Comparison of ENCODE assay signal across 20 cellular contexts in the genomic region with DNA sequence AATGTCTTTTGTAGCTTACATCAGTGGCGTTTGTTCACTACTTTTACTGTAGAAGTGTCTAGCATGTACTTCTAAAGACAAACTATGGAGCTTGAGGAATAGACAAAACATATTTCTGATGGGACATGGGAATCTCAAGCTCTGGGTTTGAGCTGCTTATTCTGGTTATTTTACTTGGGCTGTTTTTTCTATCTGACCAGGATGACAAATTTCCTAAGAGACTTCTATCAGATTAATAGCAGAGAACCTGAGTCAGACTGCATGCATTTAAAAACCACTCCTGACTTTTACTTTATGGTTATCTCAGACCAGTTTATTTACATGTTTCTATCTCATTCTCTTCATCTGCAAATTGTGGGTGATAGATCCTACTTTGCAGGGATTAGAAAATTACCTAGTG.
DNase-seq lines count a peak whose midpoint lies in the region; ATAC-seq and TF ChIP-seq lines count a peak whose summit lies in the region.
"Had no signal": no experiment of that assay in that cellular context is flagged by ENCODE, and none has a peak within 500 bp of the region (broad histone marks: within the 10 kb centered on the region; RNA-seq: fewer than 3 reads in every experiment).

No MANE protein-coding gene starts in this region.

- H3K4ac ChIP-seq in neuronal stem cell (ENCODE audit: low read length), result no peak overlapping the region

- H3K36me3 ChIP-seq in neuronal stem cell (replicated peaks in 1 of 2; ENCODE audit: control insufficient read depth in 2 of 2, insufficient read depth in 2 of 2, low read length in 2 of 2), result no peaks in the 10 kb centered on the region
- H3K36me3 ChIP-seq: left lung, prostate gland had no signal

- no peaks in the 10 kb centered on the region for H3K4me1 ChIP-seq in neuronal stem cell (ENCODE audit: control insufficient read depth in 2 of 2, insufficient read depth in 1 of 2, low read depth in 1 of 2, low read length in 2 of 2)
- H3K4me1 ChIP-seq: body of pancreas, left lung, prostate gland had no signal

- no peak overlapping the region for H3K9ac ChIP-seq in neuronal stem cell (ENCODE audit: low read depth, low read length, poor library complexity)

- H3K4me1 Mint-ChIP-seq in CD14-positive monocyte, result no peaks in the 10 kb centered on the region
- H3K4me1 Mint-ChIP-seq: T-cell had no signal

- no peak overlapping the region for H3K27ac Mint-ChIP-seq in CD14-positive monocyte
- H3K27ac Mint-ChIP-seq: T-cell had no signal

- H3K14ac ChIP-seq in neuronal stem cell (ENCODE audit: low read length), result no peak overlapping the region

- H3K27me3 ChIP-seq in neuronal stem cell (ENCODE audit: control insufficient read depth in 3 of 3, insufficient read depth in 3 of 3, low read depth in 1 of 3, low read length in 3 of 3), result no peaks in the 10 kb centered on the region
- H3K27me3 ChIP-seq: body of pancreas, left lung had no signal

- DNase-seq in A172 (ENCODE audit: low spot score) (peak; percentile 26), LHCN-M2 (ENCODE audit: low read depth) (peak; percentile 80), cardiac fibroblast (ENCODE audit: low read depth in 2 of 2) (peak; percentile 47 to 80), glomerular visceral epithelial cell (ENCODE audit: extremely low spot score) (peak; percentile 8), neuronal stem cell (ENCODE audit: low spot score) (no peak), COR-L47 (lab: John Stamatoyannopoulos, UW) (no peak), CD14-positive monocyte (ENCODE audit: low spot score) (no peak)
- DNase-seq: 8988T; activated naive CD4-positive, alpha-beta T cell treated with anti-CD3 and anti-CD28 coated beads, Interleukin-2, amount 50 U/mL, for 16 hours; body of pancreas; C1 segment of cervical spinal cord; left lung; NCI-H1694; NCI-H774; Right ventricle myocardium superior; T-cell had no signal

- no peaks in the 10 kb centered on the region for H3K9me3 ChIP-seq in neuronal stem cell (replicated peaks in 1 of 2; ENCODE audit: control insufficient read depth in 2 of 2, insufficient read depth in 1 of 2, low read depth in 1 of 2, low read length in 2 of 2)
- H3K9me3 ChIP-seq: body of pancreas, left lung, prostate gland had no signal

- no peak for ATAC-seq in HG03457 (IDR thresholded peaks at IDR 0.05; ENCODE audit: unreplicated experiment)
- ATAC-seq: body of pancreas, GM12878, left lung, T-cell had no signal

- no peak overlapping the region for H2AK5ac ChIP-seq in neuronal stem cell (ENCODE audit: low read depth, low read length)

- no peak overlapping the region for H2BK120ac ChIP-seq in neuronal stem cell (ENCODE audit: low read depth, low read length)

- intact Hi-C loops in CD14-positive monocyte (cut with micrococcal nuclease), result no loop called here

- peaks cover 0 to 2% (median 0%) of the 10 kb centered on the region in 7 donors for H3K9me3 Mint-ChIP-seq in CD14-positive monocyte
- H3K9me3 Mint-ChIP-seq: neural crest cell, T-cell had no signal

- H3K79me1 ChIP-seq in neuronal stem cell (ENCODE audit: low read depth, low read length), result no peaks in the 10 kb centered on the region

- no peaks in the 10 kb centered on the region for H3K36me3 Mint-ChIP-seq in CD14-positive monocyte
- H3K36me3 Mint-ChIP-seq: T-cell had no signal

- no peak overlapping the region for H2BK5ac ChIP-seq in neuronal stem cell (ENCODE audit: low read length)

- no peak for TF ChIP-seq CTCF in cardiac fibroblast (IDR thresholded peaks at IDR 0.05; ENCODE audit: low read depth, low read length)
- TF ChIP-seq CTCF in CD14-positive monocyte (IDR thresholded peaks at IDR 0.05), result no peak

- no peak overlapping the region for H2AFZ ChIP-seq in neuronal stem cell (ENCODE audit: low read length)

- H2BK12ac ChIP-seq in neuronal stem cell (ENCODE audit: low read length), result no peak overlapping the region

- no peak overlapping the region for H3K18ac ChIP-seq in neuronal stem cell (ENCODE audit: low read length)

- no peak overlapping the region for H3K27ac ChIP-seq in neuronal stem cell (replicated peaks; ENCODE audit: low read length)
- H3K27ac ChIP-seq: body of pancreas, left lung, prostate gland had no signal

- no peak overlapping the region for H3K4me3 Mint-ChIP-seq in CD14-positive monocyte
- H3K4me3 Mint-ChIP-seq: neural crest cell, T-cell had no signal

- H3K4me2 ChIP-seq in neuronal stem cell (ENCODE audit: insufficient read depth, low read length, poor library complexity, severe bottlenecking), result no peak overlapping the region

- no CpG with 5 or more reads among the region's 1 CpG for WGBS in neuronal stem cell (ENCODE audit: extremely low coverage in 2 of 2, insufficient read length in 2 of 2, insufficient replicate concordance in 1 of 2), 2 donors

- no peaks in the 10 kb centered on the region for H3K27me3 Mint-ChIP-seq in CD14-positive monocyte (ENCODE audit: low read depth in 3 of 3)
- H3K27me3 Mint-ChIP-seq: T-cell had no signal

- H3K4me3 ChIP-seq in cardiac fibroblast (replicated peaks in 1 of 2; ENCODE audit: low read depth in 2 of 2, low read length in 2 of 2), result no peak overlapping the region
- H3K4me3 ChIP-seq in neuronal stem cell (ENCODE audit: low read length in 2 of 2), result no peak overlapping the region
- H3K4me3 ChIP-seq: body of pancreas, GM12878, left lung, prostate gland had no signal

- H4K8ac ChIP-seq in neuronal stem cell (ENCODE audit: low read depth, low read length), result no peak overlapping the region

- no peak overlapping the region for H3K23ac ChIP-seq in neuronal stem cell (ENCODE audit: low read depth, low read length, poor library complexity)

- H4K91ac ChIP-seq in neuronal stem cell (ENCODE audit: low read depth, low read length, poor library complexity), result no peak overlapping the region

- no peak overlapping the region for H2BK15ac ChIP-seq in neuronal stem cell (ENCODE audit: low read length)

Comparison
In these comparisons a context has a peak if more than half of its experiments do, and no peak if none do; other contexts are left out.
1. DNase-seq: peak in A172 (single experiment), LHCN-M2 (single experiment), cardiac fibroblast (2 of 2) and glomerular visceral epithelial cell (single experiment); none in neuronal stem cell (single experiment), COR-L47 (single experiment) and CD14-positive monocyte (single experiment).